In the genomic region with DNA sequence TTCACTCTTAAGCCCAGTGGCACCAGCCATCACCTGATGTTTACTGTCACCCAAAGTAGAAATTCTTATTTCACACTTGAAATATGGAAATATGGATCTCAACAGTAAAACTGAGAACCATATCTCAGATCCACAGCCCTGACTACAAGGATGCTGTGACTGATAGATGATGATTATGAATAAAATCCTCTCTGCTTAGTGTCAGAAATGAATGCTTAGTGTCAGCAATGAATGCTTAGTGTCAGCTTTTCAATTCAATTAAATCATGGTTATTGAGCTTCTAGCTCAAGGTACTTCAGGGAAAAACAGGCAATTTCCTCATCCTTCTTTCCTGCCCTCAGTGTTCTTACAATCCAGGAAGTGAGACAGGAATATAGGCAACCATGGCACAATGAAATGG, we compare ENCODE assay signal across 24 cellular contexts.
DNase-seq lines count a peak whose midpoint lies in the region; ATAC-seq, FAIRE-seq and TF ChIP-seq lines count a peak whose summit lies in the region.
"Had no signal": no experiment of that assay in that cellular context is flagged by ENCODE, and none has a peak within 500 bp of the region (broad histone marks: within the 10 kb centered on the region; RNA-seq: fewer than 3 reads in every experiment).

No MANE protein-coding gene starts in this region.

- TF ChIP-seq POLR2A in A549 (IDR thresholded peaks at IDR 0.05; ENCODE audit: low read length): no peak

- POLR2A ChIA-PET in A549 (lab: Yijun Ruan, JAX): no interaction called here
- POLR2A ChIA-PET in naive thymus-derived CD8-positive, alpha-beta T cell (lab: Charles Lee): no interaction called here

- H3K27me3 ChIP-seq in neural cell (ENCODE audit: insufficient read depth, low read depth, low read length): no peaks in the 10 kb centered on the region
- H3K27me3 ChIP-seq: BE2C, BLaER1 had no signal

- no peak for TF ChIP-seq RAD21 in A549 (conservative IDR thresholded peaks at IDR 0.05 in 1 of 2, IDR thresholded peaks at IDR 0.05 in 1 of 2)
- TF ChIP-seq RAD21 in neural cell (conservative IDR thresholded peaks at IDR 0.05): no peak

- peaks cover 0 to 3% (median 0%) of the 10 kb centered on the region in 5 donors for H3K27me3 Mint-ChIP-seq in naive thymus-derived CD8-positive, alpha-beta T cell
- H3K27me3 Mint-ChIP-seq: CD4-positive, alpha-beta memory T cell; CD4-positive, CD25-positive, alpha-beta regulatory T cell; CD8-positive, alpha-beta memory T cell had no signal

- TF ChIP-seq CTCF in A549 (IDR thresholded peaks at IDR 0.05) (no peak), neural cell (IDR thresholded peaks at IDR 0.05; ENCODE audit: poor library complexity, severe bottlenecking) (no peak)

- H3K4me1 Mint-ChIP-seq in naive thymus-derived CD8-positive, alpha-beta T cell: no peaks in the 10 kb centered on the region
- H3K4me1 Mint-ChIP-seq: CD14-positive monocyte; CD4-positive, alpha-beta memory T cell; CD4-positive, CD25-positive, alpha-beta regulatory T cell; CD8-positive, alpha-beta memory T cell had no signal

- H3K9me2 ChIP-seq in neural cell (ENCODE audit: insufficient read depth, low read length): no peaks in the 10 kb centered on the region

- CTCF ChIA-PET in A549 (lab: Yijun Ruan, JAX): no interaction called here

- H3K27ac ChIP-seq in A549 (no peak overlapping the region), neural cell (ENCODE audit: low read length) (peak overlapping the region; percentile 71)
- H3K27ac ChIP-seq: 22Rv1, BLaER1 had no signal

- H3K4me1 ChIP-seq in A549: no peaks in the 10 kb centered on the region
- H3K4me1 ChIP-seq: BLaER1 had no signal

- H3K36me3 ChIP-seq in neural cell (ENCODE audit: insufficient read depth, low read length): no peaks in the 10 kb centered on the region
- H3K36me3 ChIP-seq: BE2C, BLaER1 had no signal

- H3K27ac Mint-ChIP-seq in naive thymus-derived CD8-positive, alpha-beta T cell: no peak overlapping the region
- H3K27ac Mint-ChIP-seq: CD14-positive monocyte; CD4-positive, alpha-beta memory T cell; CD4-positive, CD25-positive, alpha-beta regulatory T cell; CD8-positive, alpha-beta memory T cell had no signal

- no peak overlapping the region for H3K4me3 Mint-ChIP-seq in naive thymus-derived CD8-positive, alpha-beta T cell
- H3K4me3 Mint-ChIP-seq: CD14-positive monocyte; CD4-positive, alpha-beta memory T cell; CD4-positive, CD25-positive, alpha-beta regulatory T cell; CD8-positive, alpha-beta memory T cell had no signal

- H3K9me3 Mint-ChIP-seq in naive thymus-derived CD8-positive, alpha-beta T cell: peaks cover 0 to 9% (median 0%) of the 10 kb centered on the region in 9 donors

- ATAC-seq in A549: no peak
- ATAC-seq in naive thymus-derived CD8-positive, alpha-beta T cell: no peak
- ATAC-seq: GM12878 had no signal

- H3K36me3 Mint-ChIP-seq in naive thymus-derived CD8-positive, alpha-beta T cell: no peaks in the 10 kb centered on the region
- H3K36me3 Mint-ChIP-seq: CD14-positive monocyte; CD4-positive, alpha-beta memory T cell; CD4-positive, CD25-positive, alpha-beta regulatory T cell; CD8-positive, alpha-beta memory T cell had no signal

- H3K79me2 ChIP-seq in neural cell (replicated peaks; ENCODE audit: insufficient read depth, low read length): no peaks in the 10 kb centered on the region

- H3K4me3 ChIP-seq in A549 (no peak overlapping the region), neural cell (ENCODE audit: low read length) (no peak overlapping the region)
- H3K4me3 ChIP-seq: BLaER1, GM12878 had no signal

- peak; percentile 7 for FAIRE-seq in A549 (lab: Jason Lieb, UNC)
- FAIRE-seq: GM12878, GM19239 had no signal

- no peaks in the 10 kb centered on the region for H4K20me1 ChIP-seq in neural cell (ENCODE audit: insufficient read depth)
- H4K20me1 ChIP-seq: BLaER1 had no signal

- TF ChIP-seq EP300 in A549 (IDR thresholded peaks at IDR 0.05) (no peak), neural cell (conservative IDR thresholded peaks at IDR 0.05; ENCODE audit: poor library complexity, severe bottlenecking) (peak; percentile 95)

- no peak overlapping the region for H3K9ac ChIP-seq in neural cell (ENCODE audit: low read length)
- H3K9ac ChIP-seq: BLaER1 had no signal

- no peaks in the 10 kb centered on the region for H3K9me3 ChIP-seq in A549
- H3K9me3 ChIP-seq in neural cell (ENCODE audit: low read length): no peaks in the 10 kb centered on the region
- H3K9me3 ChIP-seq: BE2C, BLaER1 had no signal

- DNase-seq in A549 (ENCODE audit: low read depth in 1 of 2, low spot score in 1 of 2): no peak
- peak; percentile 38 for DNase-seq in SK-N-DZ (ENCODE audit: low spot score)
- no peak for DNase-seq in naive thymus-derived CD8-positive, alpha-beta T cell
- no peak for DNase-seq in hypothalamus (lab: John Stamatoyannopoulos, UW)
- DNase-seq: ACHN; BE2C; C1 segment of cervical spinal cord; CD4-positive, alpha-beta memory T cell; CD4-positive, CD25-positive, alpha-beta regulatory T cell; CD8-positive, alpha-beta memory T cell; COR-L47; DMS 273 treated with DMSO at 0.1 percent for 48 hours; DMS153; DMS53; DMS79; DND-41; EL; GDM1 had no signal

- H3K4me2 ChIP-seq in A549 (no peak overlapping the region), neural cell (ENCODE audit: low read length) (no peak overlapping the region)
- H3K4me2 ChIP-seq: BLaER1 had no signal

- no peaks in the 10 kb centered on the region for H3F3A ChIP-seq in neural cell (ENCODE audit: insufficient read depth, low read length, poor library complexity, severe bottlenecking)

- no peak overlapping the region for H2AFZ ChIP-seq in neural cell (ENCODE audit: low read depth, low read length)

TF ChIP-seq in A549, 52 proteins besides CTCF, POLR2A, EP300 and RAD21 (continues in another document):
- TF ChIP-seq HOXA7 (CRISPR knock-in tag; IDR thresholded peaks at IDR 0.05) (no peak), TP53 (CRISPR knock-in tag; IDR thresholded peaks at IDR 0.05) (no peak), GATA3 (IDR thresholded peaks at IDR 0.05; ENCODE audit: borderline replicate concordance) (no peak), NR3C1 (IDR thresholded peaks at IDR 0.05) (no peak), HOXB5 (CRISPR knock-in tag; IDR thresholded peaks at IDR 0.05) (no peak), RCOR1 (IDR thresholded peaks at IDR 0.05; ENCODE audit: low read depth, low read length) (no peak)
- TF ChIP-seq, protein P1, sequence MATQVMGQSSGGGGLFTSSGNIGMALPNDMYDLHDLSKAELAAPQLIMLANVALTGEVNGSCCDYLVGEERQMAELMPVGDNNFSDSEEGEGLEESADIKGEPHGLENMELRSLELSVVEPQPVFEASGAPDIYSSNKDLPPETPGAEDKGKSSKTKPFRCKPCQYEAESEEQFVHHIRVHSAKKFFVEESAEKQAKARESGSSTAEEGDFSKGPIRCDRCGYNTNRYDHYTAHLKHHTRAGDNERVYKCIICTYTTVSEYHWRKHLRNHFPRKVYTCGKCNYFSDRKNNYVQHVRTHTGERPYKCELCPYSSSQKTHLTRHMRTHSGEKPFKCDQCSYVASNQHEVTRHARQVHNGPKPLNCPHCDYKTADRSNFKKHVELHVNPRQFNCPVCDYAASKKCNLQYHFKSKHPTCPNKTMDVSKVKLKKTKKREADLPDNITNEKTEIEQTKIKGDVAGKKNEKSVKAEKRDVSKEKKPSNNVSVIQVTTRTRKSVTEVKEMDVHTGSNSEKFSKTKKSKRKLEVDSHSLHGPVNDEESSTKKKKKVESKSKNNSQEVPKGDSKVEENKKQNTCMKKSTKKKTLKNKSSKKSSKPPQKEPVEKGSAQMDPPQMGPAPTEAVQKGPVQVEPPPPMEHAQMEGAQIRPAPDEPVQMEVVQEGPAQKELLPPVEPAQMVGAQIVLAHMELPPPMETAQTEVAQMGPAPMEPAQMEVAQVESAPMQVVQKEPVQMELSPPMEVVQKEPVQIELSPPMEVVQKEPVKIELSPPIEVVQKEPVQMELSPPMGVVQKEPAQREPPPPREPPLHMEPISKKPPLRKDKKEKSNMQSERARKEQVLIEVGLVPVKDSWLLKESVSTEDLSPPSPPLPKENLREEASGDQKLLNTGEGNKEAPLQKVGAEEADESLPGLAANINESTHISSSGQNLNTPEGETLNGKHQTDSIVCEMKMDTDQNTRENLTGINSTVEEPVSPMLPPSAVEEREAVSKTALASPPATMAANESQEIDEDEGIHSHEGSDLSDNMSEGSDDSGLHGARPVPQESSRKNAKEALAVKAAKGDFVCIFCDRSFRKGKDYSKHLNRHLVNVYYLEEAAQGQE (IDR thresholded peaks at IDR 0.05): no peak

TF ChIP-seq in neural cell, 6 proteins besides CTCF, POLR2A, EP300 and RAD21:
- TF ChIP-seq SMC3 (conservative IDR thresholded peaks at IDR 0.05; ENCODE audit: poor library complexity) (no peak), TAF1 (IDR thresholded peaks at IDR 0.05; ENCODE audit: low read depth) (no peak), MXI1 (conservative IDR thresholded peaks at IDR 0.05; ENCODE audit: poor library complexity, severe bottlenecking) (no peak), EZH2 (IDR thresholded peaks at IDR 0.05; ENCODE audit: borderline replicate concordance, insufficient read depth, low read length, poor library complexity, severe bottlenecking) (no peak), POLR2AphosphoS5 (IDR thresholded peaks at IDR 0.05) (peak; percentile 73)
- TF ChIP-seq, protein P1 (IDR thresholded peaks at IDR 0.05; ENCODE audit: borderline replicate concordance): peak; percentile 33
